Comparison of ENCODE assay signal across 8 cellular contexts in genomic region chr12:49058366-49059062, GRCh38. TPM values are rescaled to one million over a fixed set of nuclear protein-coding genes. Genes with fewer than 3 reads are reported as not detected.
DNase-seq lines count a peak whose midpoint lies in the region; ATAC-seq and TF ChIP-seq lines count a peak whose summit lies in the region.

No MANE protein-coding gene starts in this region.

- POLR2A ChIA-PET in activated CD4-positive, alpha-beta T cell treated with anti-CD3 and anti-CD28 coated beads, Interleukin-2, amount 10 ng/mL, durations not matched to agents 7 days and 5 days (lab: Charles Lee) = interaction anchor here (1.0 kb wide), 2 partner anchors 11 to 72 kb away, joined by 3 read pairs; partner anchors contain the start of gene RHEBL1

- peak overlapping the region; percentile 87 for H3K27ac Mint-ChIP-seq in activated CD4-positive, alpha-beta T cell treated with anti-CD3 and anti-CD28 coated beads, Interleukin-2, amount 10 ng/mL, durations not matched to agents 7 days and 5 days
- peak overlapping the region; percentile 95 to 97 for H3K27ac Mint-ChIP-seq in activated naive CD4-positive, alpha-beta T cell treated with anti-CD3 and anti-CD28 coated beads, Interleukin-2, amount 50 U/mL, for 72 hours

- TF ChIP-seq CTCF in kidney epithelial cell (IDR thresholded peaks at IDR 0.05; ENCODE audit: insufficient read depth, low read length, poor library complexity, severe bottlenecking) (no peak), testis (IDR thresholded peaks at IDR 0.05) (no peak)

- H3K27me3 Mint-ChIP-seq in activated CD4-positive, alpha-beta T cell treated with anti-CD3 and anti-CD28 coated beads, Interleukin-2, amount 10 ng/mL, durations not matched to agents 7 days and 5 days = no peaks in the 10 kb centered on the region

- no peaks in the 10 kb centered on the region for H3K9me3 ChIP-seq in testis

- peaks cover 47% of the 10 kb centered on the region for H3K4me1 Mint-ChIP-seq in activated CD4-positive, alpha-beta T cell treated with anti-CD3 and anti-CD28 coated beads, Interleukin-2, amount 10 ng/mL, durations not matched to agents 7 days and 5 days

- H3K27me3 ChIP-seq in kidney epithelial cell (ENCODE audit: control insufficient read depth, insufficient read depth, low read length) (no peaks in the 10 kb centered on the region), testis (no peaks in the 10 kb centered on the region)

- H3K36me3 Mint-ChIP-seq in activated CD4-positive, alpha-beta T cell treated with anti-CD3 and anti-CD28 coated beads, Interleukin-2, amount 10 ng/mL, durations not matched to agents 7 days and 5 days (ENCODE audit: low read depth) = peaks cover 30% of the 10 kb centered on the region
- H3K36me3 Mint-ChIP-seq in activated naive CD4-positive, alpha-beta T cell treated with anti-CD3 and anti-CD28 coated beads, Interleukin-2, amount 50 U/mL, for 72 hours = peaks cover 16 to 29% of the 10 kb centered on the region in 2 donors

- no peak for DNase-seq in activated CD4-positive, alpha-beta T cell treated with anti-CD3 and anti-CD28 coated beads, Interleukin-2, amount 10 ng/mL, durations not matched to agents 7 days and 5 days
- no peak for DNase-seq in activated CD4-positive, alpha-beta T cell treated with anti-CD3 and anti-CD28 coated beads, Interleukin-2, amount 50 U/mL, for 1 hour
- no peak for DNase-seq in activated naive CD4-positive, alpha-beta T cell treated with anti-CD3 and anti-CD28 coated beads, Interleukin-2, amount 50 U/mL, for 72 hours (ENCODE audit: low spot score in 2 of 2)
- DNase-seq in kidney epithelial cell (ENCODE audit: low read depth) (no peak), testis (peak; percentile 22), COLO829 (ENCODE audit: low spot score) (no peak)
- no peak for DNase-seq in activated effector memory CD4-positive, alpha-beta T cell treated with Interleukin-2 at 50 U/mL for 16 hours
- DNase-seq in activated CD4-positive, alpha-beta T cell treated with anti-CD3 and anti-CD28 coated beads for 4 hours = no peak

- CTCF ChIA-PET in activated CD4-positive, alpha-beta T cell treated with anti-CD3 and anti-CD28 coated beads, Interleukin-2, amount 10 ng/mL, durations not matched to agents 7 days and 5 days (lab: Charles Lee) = interaction anchor here (0.7 to 2.6 kb wide), 4 partner anchors 9 to 34 kb away, joined by 3 to 7 read pairs (median 5); no protein-coding TSS in a partner anchor

- WGBS in testis, 2 donors = 1 to 6% methylated on average over 3 to 5 of the region's 5 CpGs

- no peaks in the 10 kb centered on the region for H3K9me3 Mint-ChIP-seq in activated CD4-positive, alpha-beta T cell treated with anti-CD3 and anti-CD28 coated beads, Interleukin-2, amount 10 ng/mL, durations not matched to agents 7 days and 5 days
- no peaks in the 10 kb centered on the region for H3K9me3 Mint-ChIP-seq in activated naive CD4-positive, alpha-beta T cell treated with anti-CD3 and anti-CD28 coated beads, Interleukin-2, amount 50 U/mL, for 72 hours

- intact Hi-C loops in testis (cut with DNase I; ENCODE audit: low total_unique reads) = no loop called here

- ATAC-seq in activated naive CD4-positive, alpha-beta T cell treated with anti-CD3 and anti-CD28 coated beads, Interleukin-2, amount 50 U/mL, for 72 hours = no peak

- H3K4me1 ChIP-seq in testis = peaks cover 39% of the 10 kb centered on the region

- H3K4me3 ChIP-seq in kidney epithelial cell (ENCODE audit: low read depth, low read length) (peak overlapping the region; percentile 97), testis (peak overlapping the region; percentile 92 to 100)

- peak overlapping the region; percentile 94 for H3K4me3 Mint-ChIP-seq in activated CD4-positive, alpha-beta T cell treated with anti-CD3 and anti-CD28 coated beads, Interleukin-2, amount 10 ng/mL, durations not matched to agents 7 days and 5 days

- peak overlapping the region; percentile 96 to 98 for H3K27ac ChIP-seq in testis

- no peak for TF ChIP-seq POLR2A in testis (IDR thresholded peaks at IDR 0.05)

- H3K36me3 ChIP-seq in kidney epithelial cell (ENCODE audit: control insufficient read depth, insufficient read depth, low read length) (peaks cover 1% of the 10 kb centered on the region), testis (ENCODE audit: low read depth, missing control alignments) (no peaks in the 10 kb centered on the region)

RNA-seq across cellular contexts. Expression of gene KMT2D, which starts 2.1 kb away (rescaled TPM):
- 100 to 1,000 TPM in 1 of 2 experiments, 10 to 100 TPM in 1; 97.9 to 116 TPM for total RNA-seq in activated CD4-positive, alpha-beta T cell treated with anti-CD3 and anti-CD28 coated beads, Interleukin-2, amount 10 ng/mL, durations not matched to agents 7 days and 5 days
- 100 to 1,000 TPM in 1 of 2 donors, 10 to 100 TPM in 1; 67.7 to 110 TPM for total RNA-seq in activated naive CD4-positive, alpha-beta T cell treated with anti-CD3 and anti-CD28 coated beads, Interleukin-2, amount 50 U/mL, for 72 hours
- total RNA-seq in kidney epithelial cell (68.9 and 71.8 TPM in 2 replicates), testis (100 to 1,000 TPM; 148 to 169 TPM)
- 67.1 TPM for polyA plus RNA-seq in testis (ENCODE audit: insufficient read depth, low read depth, low replicate concordance)

RNA-seq across cellular contexts. Expression of gene RHEBL1, which starts 11.3 kb away (rescaled TPM):
- total RNA-seq in activated CD4-positive, alpha-beta T cell treated with anti-CD3 and anti-CD28 coated beads, Interleukin-2, amount 10 ng/mL, durations not matched to agents 7 days and 5 days = 1 to 10 TPM; 4.6 to 6.4 TPM
- total RNA-seq in activated naive CD4-positive, alpha-beta T cell treated with anti-CD3 and anti-CD28 coated beads, Interleukin-2, amount 50 U/mL, for 72 hours = 10 to 100 TPM; 12.7 to 19.7 TPM
- total RNA-seq in kidney epithelial cell (3.8 and 5.1 TPM in 2 replicates), testis (1 to 10 TPM; 1.7 to 5.9 TPM)
- 1.5 TPM for polyA plus RNA-seq in testis (ENCODE audit: insufficient read depth, low read depth, low replicate concordance)

RNA-seq across cellular contexts. Expression of gene DHH, which starts 36.1 kb away (rescaled TPM):
- under 1 TPM in 1 of 2 experiments, not detected in 1; 0.12 TPM for total RNA-seq in activated CD4-positive, alpha-beta T cell treated with anti-CD3 and anti-CD28 coated beads, Interleukin-2, amount 10 ng/mL, durations not matched to agents 7 days and 5 days
- 1 to 10 TPM in 1 of 2 donors, under 1 TPM in 1; 0.19 to 1.0 TPM for total RNA-seq in activated naive CD4-positive, alpha-beta T cell treated with anti-CD3 and anti-CD28 coated beads, Interleukin-2, amount 50 U/mL, for 72 hours
- total RNA-seq in kidney epithelial cell (0.04 TPM in 1 of 2 replicates, not detected in the other), testis (100 to 1,000 TPM in 1 of 2 donors, 10 to 100 TPM in 1; 97.6 to 148 TPM)
- polyA plus RNA-seq in testis (ENCODE audit: insufficient read depth, low read depth, low replicate concordance) = 40.0 TPM

RNA-seq across cellular contexts. Expression of gene PRKAG1, which starts 39.9 kb away (rescaled TPM):
- total RNA-seq in activated CD4-positive, alpha-beta T cell treated with anti-CD3 and anti-CD28 coated beads, Interleukin-2, amount 10 ng/mL, durations not matched to agents 7 days and 5 days = 10 to 100 TPM; 62.5 to 65.5 TPM
- total RNA-seq in activated naive CD4-positive, alpha-beta T cell treated with anti-CD3 and anti-CD28 coated beads, Interleukin-2, amount 50 U/mL, for 72 hours = 10 to 100 TPM; 52.5 to 58.7 TPM
- total RNA-seq in kidney epithelial cell = 57.0 and 68.5 TPM in 2 replicates
- total RNA-seq in testis = 10 to 100 TPM; 52.7 to 59.6 TPM
- 80.7 TPM for polyA plus RNA-seq in testis (ENCODE audit: insufficient read depth, low read depth, low replicate concordance)

RNA-seq across cellular contexts. Expression of gene LMBR1L, which starts 52.1 kb away (rescaled TPM):
- total RNA-seq in activated CD4-positive, alpha-beta T cell treated with anti-CD3 and anti-CD28 coated beads, Interleukin-2, amount 10 ng/mL, durations not matched to agents 7 days and 5 days = 10 to 100 TPM; 60.3 to 62.3 TPM
- total RNA-seq in activated naive CD4-positive, alpha-beta T cell treated with anti-CD3 and anti-CD28 coated beads, Interleukin-2, amount 50 U/mL, for 72 hours = 100 to 1,000 TPM in 1 of 2 donors, 10 to 100 TPM in 1; 64.0 to 134 TPM
- total RNA-seq in kidney epithelial cell = 67.9 and 74.3 TPM in 2 replicates
- 100 to 1,000 TPM; 223 to 265 TPM for total RNA-seq in testis
- 178 TPM for polyA plus RNA-seq in testis (ENCODE audit: insufficient read depth, low read depth, low replicate concordance)

Comparison
In these comparisons a context has a peak if more than half of its experiments do, and no peak if none do; other contexts are left out.
1. RNA of gene DHH, which starts 36.1 kb away (total RNA-seq): 97.6 to 148 TPM in testis; 0.19 to 1.0 TPM in activated naive CD4-positive, alpha-beta T cell treated with anti-CD3 and anti-CD28 coated beads, Interleukin-2, amount 50 U/mL, for 72 hours, 0.12 TPM in activated CD4-positive, alpha-beta T cell treated with anti-CD3 and anti-CD28 coated beads, Interleukin-2, amount 10 ng/mL, durations not matched to agents 7 days and 5 days and 0.04 TPM in kidney epithelial cell; every median in the first group is over 10 times any median in the second.